ENCODE assay signal across 29 cellular contexts in the genomic region with DNA sequence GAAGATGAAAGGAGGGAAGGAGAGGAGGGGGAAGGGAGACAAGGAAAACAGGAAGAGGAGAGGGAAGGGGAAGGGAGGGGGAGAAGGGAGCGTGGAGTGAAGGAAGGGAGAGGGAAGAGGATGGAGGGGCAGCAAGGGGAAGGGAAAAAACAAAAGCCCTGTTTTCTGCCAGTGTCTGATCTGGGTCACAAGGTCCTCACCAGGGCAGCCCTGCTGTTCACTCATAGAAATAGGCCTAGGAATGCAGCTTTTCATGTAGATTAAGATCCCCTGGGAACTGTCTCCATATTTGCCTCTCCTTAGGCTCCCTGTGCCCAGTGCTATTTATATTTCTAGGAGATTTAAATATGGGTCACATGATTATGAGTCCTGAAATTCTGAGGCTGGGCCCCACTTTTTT.
DNase-seq lines count a peak whose midpoint lies in the region; ATAC-seq, FAIRE-seq and TF ChIP-seq lines count a peak whose summit lies in the region.
"Had no signal": no experiment of that assay in that cellular context is flagged by ENCODE, and none has a peak within 500 bp of the region (broad histone marks: within the 10 kb centered on the region; RNA-seq: fewer than 3 reads in every experiment).

No MANE protein-coding gene starts in this region.

- no peak overlapping the region for H2BK120ac ChIP-seq in mesendoderm (ENCODE audit: low read depth, low read length)

- WGBS in mesendoderm (ENCODE audit: extremely low coverage, insufficient coverage, low lambda C conversion rate) = no CpG with 5 or more reads among the region's 1 CpG

- H2BK15ac ChIP-seq in mesendoderm (replicated peaks; ENCODE audit: low read depth) = no peak overlapping the region

- H3K79me1 ChIP-seq in mesendoderm (ENCODE audit: low read length) = no peaks in the 10 kb centered on the region

- peak; percentile 63 for FAIRE-seq in RCC 7860 (lab: Jason Lieb, UNC)
- FAIRE-seq: frontal cortex had no signal

- H2BK5ac ChIP-seq in mesendoderm (ENCODE audit: low read length) = no peak overlapping the region

- H3K27ac ChIP-seq in mesendoderm (ENCODE audit: low read depth, low read length) = no peak overlapping the region
- H3K27ac ChIP-seq: left lung, neural progenitor cell, parathyroid adenoma, right atrium auricular region, suprapubic skin, upper lobe of right lung had no signal

- no peak overlapping the region for H3K56ac ChIP-seq in mesendoderm (ENCODE audit: low read length)

- H3K4me1 ChIP-seq in mesendoderm (ENCODE audit: control insufficient read depth, low read depth, low read length) = no peaks in the 10 kb centered on the region
- H3K4me1 ChIP-seq: left lung, neural progenitor cell, parathyroid adenoma, right atrium auricular region, suprapubic skin, upper lobe of right lung had no signal

- ATAC-seq in GM19351 (IDR thresholded peaks at IDR 0.05; ENCODE audit: unreplicated experiment) = no peak
- no peak for ATAC-seq in HG03039 (IDR thresholded peaks at IDR 0.05; ENCODE audit: unreplicated experiment)
- ATAC-seq: effector memory CD8-positive, alpha-beta T cell; esophagus mucosa; left lung; T-cell; upper lobe of right lung had no signal

- H4K5ac ChIP-seq in mesendoderm (ENCODE audit: low read length) = no peak overlapping the region

- no peak overlapping the region for H4K8ac ChIP-seq in mesendoderm (ENCODE audit: low read depth, low read length)

- H3K18ac ChIP-seq in mesendoderm (ENCODE audit: low read length) = no peak overlapping the region

- H3K4me2 ChIP-seq in mesendoderm (ENCODE audit: low read length) = no peak overlapping the region
- H3K4me2 ChIP-seq: neural progenitor cell, smooth muscle cell had no signal

- peak; percentile 51 for DNase-seq in ELR (ENCODE audit: low read depth)
- peak; percentile 52 for DNase-seq in RCC 7860 (ENCODE audit: low spot score)
- peak; percentile 49 for DNase-seq in fibroblast of mammary gland (ENCODE audit: low read depth)
- DNase-seq in mesendoderm = peak; percentile 20
- no peak for DNase-seq in activated CD4-positive, alpha-beta T cell treated with anti-CD3 and anti-CD28 coated beads, Interleukin-2, amount 50 U/mL, for 4 hours
- DNase-seq in activated CD4-positive, alpha-beta T cell treated with anti-CD3 and anti-CD28 coated beads, Interleukin-2, amount 50 U/mL, for 1 hour = no peak
- DNase-seq: activated CD4-positive, alpha-beta T cell treated with anti-CD3 and anti-CD28 coated beads, Interleukin-2, amount 50 U/mL, for 48 hours; activated naive CD4-positive, alpha-beta T cell; Calu3; DMS79; effector memory CD8-positive, alpha-beta T cell; left lung; NCI-H1092; NCI-H1694 treated with DMSO at 0.1 percent for 48 hours; NCI-H446 treated with DMSO at 0.1 percent for 48 hours; Right ventricle myocardium superior; stimulated activated CD4-positive, alpha-beta T cell treated with anti-CD3 and anti-CD28 coated beads, Interleukin-1b, Interleukin-23, amount 100 ng/mL, for 48 hours; stimulated activated naive CD4-positive, alpha-beta T cell treated with Interleukin-2 at 50 U/mL for 16 hours; T-cell; upper lobe of right lung had no signal

- no peak overlapping the region for H3K4ac ChIP-seq in mesendoderm (ENCODE audit: low read depth, low read length)

- no peak overlapping the region for H3K9ac ChIP-seq in mesendoderm (ENCODE audit: low read length)
- H3K9ac ChIP-seq: neural progenitor cell, parathyroid adenoma had no signal

- H2AK5ac ChIP-seq in mesendoderm (ENCODE audit: low read length) = no peak overlapping the region

- no peaks in the 10 kb centered on the region for H3K79me2 ChIP-seq in mesendoderm (ENCODE audit: control insufficient read depth, insufficient read depth, low read length)
- H3K79me2 ChIP-seq: parathyroid adenoma had no signal

- no peaks in the 10 kb centered on the region for H3K27me3 ChIP-seq in mesendoderm (ENCODE audit: insufficient read depth, low read length, poor library complexity)
- H3K27me3 ChIP-seq: left lung, neural progenitor cell, right atrium auricular region, suprapubic skin, upper lobe of right lung had no signal

- H3K4me3 ChIP-seq in fibroblast of mammary gland (ENCODE audit: control insufficient read depth, low read depth, low read length) (no peak overlapping the region), mesendoderm (ENCODE audit: low read length) (no peak overlapping the region)
- H3K4me3 ChIP-seq: left lung, neural progenitor cell, right atrium auricular region, smooth muscle cell, suprapubic skin, upper lobe of right lung had no signal

- no peak for TF ChIP-seq CTCF in fibroblast of mammary gland (conservative IDR thresholded peaks at IDR 0.05; ENCODE audit: control insufficient read depth, insufficient read depth, low read depth, low read length)

- H3K36me3 ChIP-seq in mesendoderm (ENCODE audit: control insufficient read depth, insufficient read depth, low read length) = no peaks in the 10 kb centered on the region
- H3K36me3 ChIP-seq: left lung, neural progenitor cell, right atrium auricular region, suprapubic skin, upper lobe of right lung had no signal

- no peak overlapping the region for H3K23ac ChIP-seq in mesendoderm (ENCODE audit: low read length)

Comparison
In these comparisons a context has a peak if more than half of its experiments do, and no peak if none do; other contexts are left out.
1. DNase-seq: peak in ELR (single experiment), RCC 7860 (single experiment), fibroblast of mammary gland (single experiment) and mesendoderm (single experiment); none in activated CD4-positive, alpha-beta T cell treated with anti-CD3 and anti-CD28 coated beads, Interleukin-2, amount 50 U/mL, for 4 hours (0 of 2) and activated CD4-positive, alpha-beta T cell treated with anti-CD3 and anti-CD28 coated beads, Interleukin-2, amount 50 U/mL, for 1 hour (single experiment).